ENCODE assay signal across 27 cellular contexts in the genomic region with DNA sequence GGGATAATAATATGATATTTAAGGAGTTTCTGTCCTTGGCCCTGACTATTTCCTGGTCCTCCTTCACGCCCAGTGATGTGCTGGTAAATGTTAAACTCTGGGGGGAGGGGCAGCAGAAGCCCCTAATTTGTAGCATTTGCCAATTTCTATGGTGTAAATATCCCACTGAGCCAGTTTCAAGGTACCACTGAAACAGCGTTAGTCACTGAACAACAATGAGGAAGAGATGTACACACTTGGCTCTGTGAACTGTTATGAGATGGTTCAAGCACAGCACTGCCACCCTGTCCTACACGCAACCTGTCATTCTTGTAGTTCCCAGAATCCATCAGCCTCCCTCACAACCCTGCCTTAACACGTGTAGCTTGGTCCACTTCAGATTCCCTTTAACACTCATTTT. TPM values are rescaled to one million over a fixed set of nuclear protein-coding genes. Genes with fewer than 3 reads are reported as not detected.
A peak's percentile ranks its signal among the peaks of the same experiment; 100 is the strongest.
DNase-seq lines count a peak whose midpoint lies in the region; ATAC-seq and TF ChIP-seq lines count a peak whose summit lies in the region.
"Had no signal": no experiment of that assay in that cellular context is flagged by ENCODE, and none has a peak within 500 bp of the region (broad histone marks: within the 10 kb centered on the region; RNA-seq: fewer than 3 reads in every experiment).

No MANE protein-coding gene starts in this region.

- H4K20me1 ChIP-seq in HCT116 (ENCODE audit: insufficient read depth) (no peaks in the 10 kb centered on the region), GM23338 (replicated peaks; ENCODE audit: insufficient read depth) (no peaks in the 10 kb centered on the region)

- POLR2A ChIA-PET in HCT116 (lab: Charles Lee): no interaction called here

- no peak for DNase-seq in HCT116 (ENCODE audit: low read depth, low spot score)
- DNase-seq in lower lobe of right lung: no peak
- no peak for DNase-seq in GM23338 (ENCODE audit: low spot score)
- DNase-seq in MG63: no peak
- DNase-seq: activated CD4-positive, alpha-beta T cell treated with anti-CD3 and anti-CD28 coated beads, Interleukin-2, amount 50 U/mL, for 48 hours; activated CD4-positive, CD25-positive, alpha-beta regulatory T cell treated with anti-CD3 and anti-CD28 coated beads, Interleukin-2, amount 50 U/mL, for 72 hours; activated T-cell treated with anti-CD3 and anti-CD28 coated beads, Interleukin-2, amount 50 U/mL, for 72 hours; C1 segment of cervical spinal cord; caudate nucleus; effector CD8-positive, alpha-beta T cell; EL; erythroblast; head of caudate nucleus; islet precursor cell; KG1; naive thymus-derived CD8-positive, alpha-beta T cell; NCI-H446; occipital lobe; OCI-M1; upper lobe of left lung had no signal

- H3K27me3 ChIP-seq in HCT116 (ENCODE audit: insufficient read depth, low read length) (no peaks in the 10 kb centered on the region), lower lobe of right lung (ENCODE audit: low read depth) (no peaks in the 10 kb centered on the region), GM23338 (ENCODE audit: insufficient read depth) (no peaks in the 10 kb centered on the region), MG63 (no peaks in the 10 kb centered on the region)
- H3K27me3 ChIP-seq: ascending aorta, upper lobe of left lung had no signal

- intact Hi-C loops in HCT116 (cut with micrococcal nuclease): no loop called here
- intact Hi-C loops in lower lobe of right lung (cut with DNase I): no loop called here

- no peak overlapping the region for H3K9ac ChIP-seq in HCT116 (ENCODE audit: low read length)

- no peak for TF ChIP-seq POLR2A in HCT116 (IDR thresholded peaks at IDR 0.05; ENCODE audit: borderline replicate concordance, extremely low read depth, insufficient read depth, insufficient read length)

- peaks cover 16% of the 10 kb centered on the region for H3K4me1 Mint-ChIP-seq in GM23338
- H3K4me1 Mint-ChIP-seq: naive thymus-derived CD8-positive, alpha-beta T cell had no signal

- H3K79me2 ChIP-seq in HCT116 (ENCODE audit: insufficient read depth, low read length) (peaks cover 100% of the 10 kb centered on the region), GM23338 (replicated peaks; ENCODE audit: insufficient read depth) (no peaks in the 10 kb centered on the region)

- TF ChIP-seq CTCF in C4-2B (conservative IDR thresholded peaks at IDR 0.05) (no peak), HCT116 (IDR thresholded peaks at IDR 0.05 in 2 of 3, conservative IDR thresholded peaks at IDR 0.05 in 1 of 3; ENCODE audit: borderline replicate concordance in 1 of 3, insufficient read depth in 1 of 3, low read depth in 2 of 3, low read length in 2 of 3) (no peak), VCaP (conservative IDR thresholded peaks at IDR 0.05) (no peak), lower lobe of right lung (IDR thresholded peaks at IDR 0.05) (no peak), GM23338 (conservative IDR thresholded peaks at IDR 0.05; ENCODE audit: low read depth in 2 of 2) (no peak)

- CTCF ChIA-PET in HCT116 (lab: Charles Lee): no interaction called here

- H3K36me3 ChIP-seq in HCT116 (ENCODE audit: control insufficient read depth in 1 of 2, insufficient read depth in 2 of 2, low read length in 2 of 2) (peaks cover 0 to 42% of the 10 kb centered on the region in 2 experiments; a peak in 2 of 4 replicates), lower lobe of right lung (no peaks in the 10 kb centered on the region), GM23338 (ENCODE audit: insufficient read depth) (no peaks in the 10 kb centered on the region), MG63 (peaks cover 33% of the 10 kb centered on the region)
- H3K36me3 ChIP-seq: ascending aorta, upper lobe of left lung had no signal

- H3K27ac Mint-ChIP-seq in GM23338: no peak overlapping the region
- H3K27ac Mint-ChIP-seq: activated T-cell treated with anti-CD3 and anti-CD28 coated beads, Interleukin-2, amount 50 U/mL, for 72 hours; naive thymus-derived CD8-positive, alpha-beta T cell; stimulated activated memory B cell treated with anti-CD40 and anti-IgM and Interleukin-4, amounts not matched to agents 10 μg/mL and 1 μg/mL and 100 μg/mL, for 72 hours had no signal

- ATAC-seq in HCT116 (no peak), lower lobe of right lung (peak; percentile 33 to 45), GM19467 (IDR thresholded peaks at IDR 0.05; ENCODE audit: unreplicated experiment) (no peak), GM23338 (no peak)
- ATAC-seq: activated T-cell treated with anti-CD3 and anti-CD28 coated beads, Interleukin-2, amount 50 U/mL, for 72 hours; naive thymus-derived CD8-positive, alpha-beta T cell; Right ventricle myocardium inferior; stimulated activated memory B cell treated with anti-CD40 and anti-IgM and Interleukin-4, amounts not matched to agents 10 μg/mL and 1 μg/mL and 100 μg/mL, for 72 hours had no signal

- H3K9me2 ChIP-seq in HCT116 (ENCODE audit: insufficient read depth) (no peaks in the 10 kb centered on the region), GM23338 (ENCODE audit: insufficient read depth) (peaks cover 8% of the 10 kb centered on the region; the same call in 1 of the 2 replicates)

- no peaks in the 10 kb centered on the region for H3K9me3 Mint-ChIP-seq in GM23338
- H3K9me3 Mint-ChIP-seq: activated T-cell treated with anti-CD3 and anti-CD28 coated beads, Interleukin-2, amount 50 U/mL, for 72 hours; stimulated activated memory B cell treated with anti-CD40 and anti-IgM and Interleukin-4, amounts not matched to agents 10 μg/mL and 1 μg/mL and 100 μg/mL, for 72 hours had no signal

- BruUV-seq in HCT116 (replicated peaks; lab: Mats Ljungman, UMichigan): no TSS peak

- no peaks in the 10 kb centered on the region for H3F3A ChIP-seq in GM23338 (replicated peaks; ENCODE audit: low read depth)

- peaks cover 1% of the 10 kb centered on the region for H3K27me3 Mint-ChIP-seq in GM23338 (ENCODE audit: insufficient read depth, low read depth, poor library complexity)

- H3K4me1 ChIP-seq in HCT116 (ENCODE audit: control insufficient read depth in 1 of 2, insufficient read depth in 2 of 2, low read length in 2 of 2): peaks cover 93 to 98% of the 10 kb centered on the region in 2 experiments
- peaks cover 24% of the 10 kb centered on the region for H3K4me1 ChIP-seq in lower lobe of right lung
- peaks cover 20% of the 10 kb centered on the region for H3K4me1 ChIP-seq in GM23338 (ENCODE audit: insufficient read depth)

- no peak overlapping the region for H2AFZ ChIP-seq in HCT116 (ENCODE audit: low read depth, low read length, poor library complexity, severe bottlenecking)
- no peak overlapping the region for H2AFZ ChIP-seq in GM23338

- peak overlapping the region; percentile 2; the same call in 1 of the 2 replicates for H3K27ac ChIP-seq in C4-2B
- H3K27ac ChIP-seq in HCT116 (ENCODE audit: low read depth, low read length): peak overlapping the region; percentile 91
- H3K27ac ChIP-seq in VCaP: peak overlapping the region; percentile 55
- no peak overlapping the region for H3K27ac ChIP-seq in lower lobe of right lung
- no peak overlapping the region for H3K27ac ChIP-seq in GM23338 (ENCODE audit: low read depth)
- H3K27ac ChIP-seq: ascending aorta, coronary artery had no signal

- TF ChIP-seq RAD21 in HCT116 (IDR thresholded peaks at IDR 0.05; ENCODE audit: low read depth): no peak

- RAD21 ChIA-PET in HCT116 (lab: Charles Lee; ENCODE audit: low non-redundant PET in 1 of 2, low total read pairs in 2 of 2, uncharacterized antibody in 2 of 2, unreplicated experiment in 2 of 2): no interaction called here

- H3K4me3 Mint-ChIP-seq in GM23338: no peak overlapping the region
- H3K4me3 Mint-ChIP-seq: activated T-cell treated with anti-CD3 and anti-CD28 coated beads, Interleukin-2, amount 50 U/mL, for 72 hours; naive thymus-derived CD8-positive, alpha-beta T cell; stimulated activated memory B cell treated with anti-CD40 and anti-IgM and Interleukin-4, amounts not matched to agents 10 μg/mL and 1 μg/mL and 100 μg/mL, for 72 hours had no signal

- H3K4me2 ChIP-seq in HCT116 (ENCODE audit: low read length) (peak overlapping the region; percentile 26), GM23338 (no peak overlapping the region)

- H3K36me3 Mint-ChIP-seq in GM23338 (ENCODE audit: low read depth): no peaks in the 10 kb centered on the region
- H3K36me3 Mint-ChIP-seq: naive thymus-derived CD8-positive, alpha-beta T cell; stimulated activated memory B cell treated with anti-CD40 and anti-IgM and Interleukin-4, amounts not matched to agents 10 μg/mL and 1 μg/mL and 100 μg/mL, for 72 hours had no signal

- no peak overlapping the region for H3K4me3 ChIP-seq in HCT116 (replicated peaks in 1 of 2; ENCODE audit: low read depth in 1 of 2, low read length in 2 of 2)
- H3K4me3 ChIP-seq in lower lobe of right lung: no peak overlapping the region
- no peak overlapping the region for H3K4me3 ChIP-seq in GM23338
- H3K4me3 ChIP-seq in MG63: no peak overlapping the region
- H3K4me3 ChIP-seq: ascending aorta, coronary artery, upper lobe of left lung had no signal

- H3K9me3 ChIP-seq in HCT116 (ENCODE audit: control insufficient read depth in 1 of 2, insufficient read depth in 1 of 2, low read depth in 1 of 2, low read length in 2 of 2) (no peaks in the 10 kb centered on the region), lower lobe of right lung (no peaks in the 10 kb centered on the region), MG63 (no peaks in the 10 kb centered on the region)
- H3K9me3 ChIP-seq: ascending aorta, upper lobe of left lung had no signal

TF ChIP-seq in HCT116, 20 proteins besides CTCF, POLR2A, EP300 and RAD21 (continues in another document):
- no peak for TF ChIP-seq SRF (IDR thresholded peaks at IDR 0.05; ENCODE audit: low read depth)
- peak; percentile 60; the same call in 1 of the 2 replicates for TF ChIP-seq CBX3 (IDR thresholded peaks at IDR 0.05; ENCODE audit: low read depth)
- TF ChIP-seq JUND (IDR thresholded peaks at IDR 0.05): peak; percentile 54
- no peak for TF ChIP-seq EZH2phosphoT487 (IDR thresholded peaks at IDR 0.05; ENCODE audit: borderline replicate concordance)

TF ChIP-seq in GM23338, 12 proteins besides CTCF, POLR2A, EP300 and RAD21:
- TF ChIP-seq ZNF331 (CRISPR knock-in tag; IDR thresholded peaks at IDR 0.05; ENCODE audit: low read depth) (no peak), JUNB (IDR thresholded peaks at IDR 0.05; ENCODE audit: unreplicated experiment) (no peak)

RNA-seq across cellular contexts. Expression of gene MET, which starts 39.8 kb away (rescaled TPM):
- total RNA-seq in HCT116 (2021; ENCODE audit: unreplicated experiment) (200 TPM), lower lobe of right lung (74.3 TPM)
- polyA plus RNA-seq in HCT116 (2012): 71.3 and 91.7 TPM in 2 replicates
- total RNA-seq in GM23338 (2014; rRNA removed; shearing (Covaris generic)): 16.3 and 23.1 TPM in 2 replicates
- 3.8 and 4.8 TPM in 2 replicates for polyA plus RNA-seq in GM23338 (2016; fragmentation: Nextera tagmentation; extraction: Ambion mirVana)
- total RNA-seq in MG63 (2014; rRNA removed; shearing (Covaris generic); ENCODE audit: low replicate concordance): 46.7 and 49.4 TPM in 2 replicates
- total RNA-seq: naive thymus-derived CD8-positive, alpha-beta T cell had no signal
- polyA plus RNA-seq: naive thymus-derived CD8-positive, alpha-beta T cell had no signal

Comparison
In these comparisons a context has a peak if more than half of its experiments do, and no peak if none do; other contexts are left out.
1. H3K27ac ChIP-seq: peak in C4-2B (single experiment), HCT116 (single experiment) and VCaP (single experiment); none in lower lobe of right lung (single experiment) and GM23338 (single experiment).
2. ATAC-seq: peak in lower lobe of right lung (2 of 2); none in HCT116 (single experiment), GM19467 (single experiment) and GM23338 (single experiment).